Comparison of ENCODE assay signal across 7 cellular contexts in the genomic region with DNA sequence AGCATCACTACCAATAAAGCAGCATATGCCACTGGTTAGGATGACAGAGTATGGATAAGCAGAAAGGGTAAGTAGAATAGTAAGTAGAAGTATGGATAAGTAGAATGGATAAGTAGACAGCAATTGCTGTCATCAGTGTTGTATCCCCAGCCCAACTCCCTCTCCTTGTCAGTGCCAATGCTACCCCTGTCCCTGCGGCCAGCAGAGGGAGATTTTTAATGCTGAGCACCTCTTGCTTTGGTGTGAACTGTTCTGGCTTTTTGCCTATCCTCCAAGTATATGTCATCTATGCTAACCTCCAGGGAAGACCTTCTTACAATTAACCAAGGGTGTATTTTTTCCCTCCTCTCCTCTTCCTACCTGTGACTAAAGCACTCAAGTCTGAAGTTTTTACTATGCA.
DNase-seq lines count a peak whose midpoint lies in the region; ATAC-seq, FAIRE-seq and TF ChIP-seq lines count a peak whose summit lies in the region.

No MANE protein-coding gene starts in this region.

- peak; percentile 62 for ATAC-seq in GM18502 (IDR thresholded peaks at IDR 0.05; ENCODE audit: poor library complexity, unreplicated experiment)
- peak; percentile 64 to 90 (median 82) for ATAC-seq in pancreas

- no peak overlapping the region for H2AFZ ChIP-seq in mammary epithelial cell (ENCODE audit: low read depth, low read length)

- no peak overlapping the region for H3K27ac ChIP-seq in mammary epithelial cell (ENCODE audit: insufficient read depth, low read depth, low read length)
- no peak overlapping the region for H3K27ac ChIP-seq in pancreas

- DNase-seq in NCI-H1092 (lab: John Stamatoyannopoulos, UW) (peak; percentile 8), mammary epithelial cell (peak; percentile 20), pancreas (peak in 4 of 6 donors; percentile 24 to 52 (median 34)), dedifferentiated amniotic fluid mesenchymal stem cell (ENCODE audit: extremely low spot score) (no peak), COLO829 (ENCODE audit: low spot score) (no peak), mesenteric fat pad (ENCODE audit: low spot score) (no peak)

- no peaks in the 10 kb centered on the region for H3K36me3 ChIP-seq in mammary epithelial cell (ENCODE audit: insufficient read depth, low read length)
- no peaks in the 10 kb centered on the region for H3K36me3 ChIP-seq in pancreas

- dilution Hi-C loops in mammary epithelial cell (cut with HindIII; ENCODE audit: low sequenced_read_pairs) = no loop called here

- no peaks in the 10 kb centered on the region for H3K79me2 ChIP-seq in mammary epithelial cell (ENCODE audit: insufficient read depth, low read length)

- H3K4me1 ChIP-seq in mammary epithelial cell (ENCODE audit: insufficient read depth, low read length) (no peaks in the 10 kb centered on the region), pancreas (no peaks in the 10 kb centered on the region)

- TF ChIP-seq CTCF in mammary epithelial cell (conservative IDR thresholded peaks at IDR 0.05 in 1 of 2, IDR thresholded peaks at IDR 0.05 in 1 of 2; ENCODE audit: extremely low read depth in 1 of 2, insufficient read depth in 1 of 2, low read depth in 1 of 2, low read length in 2 of 2) (peak in 1 of 2 donors; percentile 32), pancreas (IDR thresholded peaks at IDR 0.05) (peak in 3 of 4 donors; percentile 27 to 44 (median 33))

- H3K4me2 ChIP-seq in mammary epithelial cell (ENCODE audit: insufficient read depth, low read depth, low read length) = no peak overlapping the region

- intact Hi-C loops in mammary epithelial cell (cut with micrococcal nuclease) (loop anchor here (1.0 kb wide), 1 partner anchor 340 kb away; no protein-coding TSS in a partner anchor), pancreas (cut with DNase I) (no loop called here)

- no peaks in the 10 kb centered on the region for H4K20me1 ChIP-seq in mammary epithelial cell (ENCODE audit: insufficient read depth, low read length)

- H3K4me3 ChIP-seq in mammary epithelial cell (replicated peaks in 1 of 3; ENCODE audit: insufficient read depth in 1 of 3, low read depth in 2 of 3, low read length in 3 of 3) (no peak overlapping the region), pancreas (no peak overlapping the region)

- in situ Hi-C loops in mammary epithelial cell (cut with MboI; ENCODE audit: low sequenced_read_pairs in 2 of 2) = no loop called here

- CTCF ChIA-PET in mammary epithelial cell (lab: Charles Lee; ENCODE audit: low non-redundant PET) = no interaction called here

- no peak overlapping the region for H3K9ac ChIP-seq in mammary epithelial cell (ENCODE audit: insufficient read depth, low read length)

- FAIRE-seq in pancreas (lab: Jason Lieb, UNC) = no peak

- 36% methylated on average over 1 of the region's 1 CpG for WGBS in mammary epithelial cell (ENCODE audit: low coverage, missing lambda C conversion rate)
- WGBS in pancreas, 2 donors = 29 to 35% methylated on average over 1 of the region's 1 CpG

- H3K9me3 ChIP-seq in mammary epithelial cell (replicated peaks; ENCODE audit: insufficient read depth, low read length) (no peaks in the 10 kb centered on the region), pancreas (no peaks in the 10 kb centered on the region)

- BruUV-seq in mammary epithelial cell (replicated peaks; lab: Mats Ljungman, UMichigan) = no TSS peak

- H3K27me3 ChIP-seq in mammary epithelial cell (ENCODE audit: insufficient read depth, low read length) (no peaks in the 10 kb centered on the region), pancreas (no peaks in the 10 kb centered on the region)

Comparison
In these comparisons a context has a peak if more than half of its experiments do, and no peak if none do; other contexts are left out.
1. DNase-seq: peak in NCI-H1092 (single experiment), mammary epithelial cell (single experiment) and pancreas (4 of 6); none in dedifferentiated amniotic fluid mesenchymal stem cell (single experiment), COLO829 (single experiment) and mesenteric fat pad (single experiment).